8 cellular contexts compared by ENCODE assay signal in the genomic region with DNA sequence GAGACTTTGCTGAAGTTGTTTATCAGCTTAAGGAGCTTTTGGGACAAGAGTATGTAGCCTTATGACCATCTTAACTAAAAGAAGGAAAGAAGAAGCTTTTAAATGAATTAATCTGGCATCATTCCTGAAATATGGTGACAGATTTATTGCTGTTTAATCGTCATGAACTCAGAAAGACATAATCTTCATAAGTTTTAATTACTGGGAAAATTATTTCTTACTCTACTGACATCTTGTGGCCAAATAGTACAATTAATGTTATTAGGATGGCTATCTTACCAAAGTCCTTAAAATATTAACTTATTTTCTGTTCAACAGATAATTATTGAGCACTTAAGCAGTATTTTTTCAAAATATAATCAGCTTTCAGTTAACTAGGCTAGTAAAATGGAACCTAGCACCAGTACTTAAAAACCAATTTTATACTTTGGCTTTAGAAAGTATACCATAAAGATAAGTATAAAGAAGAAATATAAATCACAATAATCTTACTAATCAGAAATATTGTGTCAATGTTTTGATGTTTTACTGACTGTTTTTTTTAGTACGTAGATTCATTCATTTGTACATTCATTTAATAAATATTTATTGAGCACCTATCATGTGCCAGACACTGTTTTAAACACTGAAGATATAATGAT. TPM values are rescaled to one million over a fixed set of nuclear protein-coding genes. Genes with fewer than 3 reads are reported as not detected.
DNase-seq lines count a peak whose midpoint lies in the region; ATAC-seq and TF ChIP-seq lines count a peak whose summit lies in the region.

No MANE protein-coding gene starts in this region.

- no peaks in the 10 kb centered on the region for H3K36me3 ChIP-seq in kidney epithelial cell (ENCODE audit: control insufficient read depth, insufficient read depth, low read length)

- no peak overlapping the region for H3K4me3 ChIP-seq in kidney epithelial cell (ENCODE audit: low read depth, low read length)

- DNase-seq in AG09319 (ENCODE audit: extremely low read depth, low read depth), result no peak
- peak; percentile 8 for DNase-seq in GM20000 (ENCODE audit: low spot score)
- DNase-seq in SW480 (ENCODE audit: low spot score), result peak; percentile 33
- DNase-seq in kidney epithelial cell (ENCODE audit: low read depth), result no peak
- no peak for DNase-seq in COR-L47 (lab: John Stamatoyannopoulos, UW)
- DNase-seq in cerebellar nuclear complex (lab: John Stamatoyannopoulos, UW), result no peak
- DNase-seq in SHP77 (lab: John Stamatoyannopoulos, UW), result no peak

- H3K27me3 ChIP-seq in kidney epithelial cell (ENCODE audit: control insufficient read depth, insufficient read depth, low read length), result no peaks in the 10 kb centered on the region

- TF ChIP-seq CTCF in AG09319 (IDR thresholded peaks at IDR 0.05; ENCODE audit: low read depth, low read length), result peak; percentile 34
- no peak for TF ChIP-seq CTCF in GM20000 (IDR thresholded peaks at IDR 0.05; ENCODE audit: extremely low read depth, missing control alignments)
- peak; percentile 22 for TF ChIP-seq CTCF in kidney epithelial cell (IDR thresholded peaks at IDR 0.05; ENCODE audit: insufficient read depth, low read length, poor library complexity, severe bottlenecking)

- no peak for ATAC-seq in HG02884 (IDR thresholded peaks at IDR 0.05; ENCODE audit: unreplicated experiment)

RNA-seq across cellular contexts. Expression of gene GPR25, which starts 34.7 kb away (rescaled TPM):
- total RNA-seq in kidney epithelial cell, result not detected in 2 replicates

RNA-seq across cellular contexts. Expression of gene INAVA, which starts 56.6 kb away (rescaled TPM):
- total RNA-seq in kidney epithelial cell, result 185 and 292 TPM in 2 replicates

Comparison
In these comparisons a context has a peak if more than half of its experiments do, and no peak if none do; other contexts are left out.
1. DNase-seq: peak in GM20000 (single experiment) and SW480 (single experiment); none in AG09319 (single experiment), kidney epithelial cell (single experiment), COR-L47 (single experiment), cerebellar nuclear complex (0 of 2) and SHP77 (0 of 2).